In the genomic region with DNA sequence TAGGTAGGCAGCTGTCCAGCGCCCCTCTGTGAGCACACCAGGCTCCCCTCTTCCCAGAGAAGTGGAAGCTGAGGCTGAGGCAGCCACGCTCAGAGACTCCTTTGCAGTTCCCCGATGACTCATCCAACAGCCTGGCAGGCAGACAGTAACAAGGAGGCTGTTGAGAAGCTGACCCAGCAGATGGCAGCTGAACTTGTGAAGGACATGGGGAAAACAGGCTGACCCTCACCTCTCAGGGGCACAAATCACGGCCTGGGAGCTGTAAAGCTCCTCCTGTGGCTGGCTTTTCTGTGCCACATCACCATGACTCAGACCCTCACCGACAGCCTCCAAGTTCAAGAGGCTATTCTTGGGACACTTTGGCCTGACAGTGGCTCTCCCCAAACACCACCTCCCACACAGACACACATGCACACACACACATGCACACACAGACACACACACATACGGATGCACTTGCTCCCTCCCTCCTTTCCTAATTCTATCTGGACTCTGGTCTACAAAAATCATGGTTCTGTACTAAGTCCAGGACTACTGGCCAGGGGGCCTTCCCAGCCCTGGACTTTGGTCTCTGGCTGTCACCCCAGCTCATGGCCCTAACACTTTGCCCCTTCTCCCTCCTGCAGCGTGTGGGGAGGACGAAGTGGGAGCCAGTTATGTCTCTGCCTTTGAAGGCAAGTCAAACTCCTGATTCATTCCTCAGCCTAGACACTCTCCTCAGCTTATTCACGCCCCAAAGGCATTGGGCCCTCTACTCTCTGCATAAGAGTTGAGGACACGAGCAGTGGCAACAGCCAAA, we compare ENCODE assay signal across 8 cellular contexts. TPM values are rescaled to one million over a fixed set of nuclear protein-coding genes. Genes with fewer than 3 reads are reported as not detected.
DNase-seq lines count a peak whose midpoint lies in the region; TF ChIP-seq lines count a peak whose summit lies in the region.

No MANE protein-coding gene starts in this region.

- no peaks in the 10 kb centered on the region for H3K27me3 Mint-ChIP-seq in activated naive CD4-positive, alpha-beta T cell treated with anti-CD3 and anti-CD28 coated beads, Interleukin-2, amount 50 U/mL, for 24 hours

- intact Hi-C loops in lower leg skin (cut with DNase I; ENCODE audit: low total_unique reads), result no loop called here

- H3K27ac Mint-ChIP-seq in activated naive CD4-positive, alpha-beta T cell treated with anti-CD3 and anti-CD28 coated beads, Interleukin-2, amount 50 U/mL, for 24 hours, result peak overlapping the region; percentile 77

- no peaks in the 10 kb centered on the region for H3K9me3 Mint-ChIP-seq in activated naive CD4-positive, alpha-beta T cell treated with anti-CD3 and anti-CD28 coated beads, Interleukin-2, amount 50 U/mL, for 24 hours

- peaks cover 6% of the 10 kb centered on the region for H3K36me3 Mint-ChIP-seq in activated naive CD4-positive, alpha-beta T cell treated with anti-CD3 and anti-CD28 coated beads, Interleukin-2, amount 50 U/mL, for 24 hours

- H3K4me3 Mint-ChIP-seq in activated naive CD4-positive, alpha-beta T cell treated with anti-CD3 and anti-CD28 coated beads, Interleukin-2, amount 50 U/mL, for 24 hours, result no peak overlapping the region

- H3K4me1 Mint-ChIP-seq in activated naive CD4-positive, alpha-beta T cell treated with anti-CD3 and anti-CD28 coated beads, Interleukin-2, amount 50 U/mL, for 24 hours, result peaks cover 59% of the 10 kb centered on the region

- no peak for TF ChIP-seq POLR2A in lower leg skin (IDR thresholded peaks at IDR 0.05)

- H3K4me3 ChIP-seq in lower leg skin (ENCODE audit: low read depth, poor library complexity, severe bottlenecking), result no peak overlapping the region

- 10 to 22% methylated on average over 10 of the region's 10 CpGs for WGBS in lower leg skin, 2 donors

- DNase-seq in activated naive CD4-positive, alpha-beta T cell (lab: John Stamatoyannopoulos, UW), result no peak
- DNase-seq in RWPE1 (ENCODE audit: low spot score) (peak; percentile 76), dedifferentiated amniotic fluid mesenchymal stem cell (ENCODE audit: extremely low spot score) (peak; percentile 81), lower leg skin (ENCODE audit: low spot score in 2 of 2) (peak; percentile 83 to 94), stromal cell of bone marrow (ENCODE audit: low read depth) (peak; percentile 92)
- DNase-seq in effector CD4-positive, alpha-beta T cell, result no peak
- no peak for DNase-seq in NK-92 treated with Interleukin-12 subunit alpha and Interleukin-12 subunit beta, amount 100 ng/mL, for 24 hours (lab: John Stamatoyannopoulos, UW)

- TF ChIP-seq CTCF in RWPE1 (conservative IDR thresholded peaks at IDR 0.05; ENCODE audit: low read depth), result no peak
- TF ChIP-seq CTCF in lower leg skin (IDR thresholded peaks at IDR 0.05), result peak in 1 of 3 donors; percentile 49

- POLR2A ChIA-PET in RWPE1 (lab: Yijun Ruan, JAX; ENCODE audit: low non-redundant PET), result interaction anchor here (0.7 kb wide), 1 partner anchor 16 kb away, joined by 3 read pairs; no protein-coding TSS in a partner anchor

- CTCF ChIA-PET in RWPE1 (lab: Yijun Ruan, JAX), result interaction anchor here (0.7 to 2.3 kb wide), 4 partner anchors 14 to 24 kb away, joined by 3 to 10 read pairs (median 5); a partner anchor contains a TSS

- peak overlapping the region; percentile 93 for H3K27ac ChIP-seq in RWPE1

RNA-seq across cellular contexts. Expression of a gene that starts 23.2 kb away (rescaled TPM):
- total RNA-seq in lower leg skin, result 10 to 100 TPM in 3 of 4 donors, 1 to 10 TPM in 1; 8.1 to 13.0 (median 11.0) TPM

RNA-seq across cellular contexts. Expression of a gene that starts 31.7 kb away (rescaled TPM):
- not detected for total RNA-seq in lower leg skin

Comparison
In these comparisons a context has a peak if more than half of its experiments do, and no peak if none do; other contexts are left out.
1. DNase-seq: peak in RWPE1 (single experiment), dedifferentiated amniotic fluid mesenchymal stem cell (single experiment), lower leg skin (2 of 2) and stromal cell of bone marrow (single experiment); none in activated naive CD4-positive, alpha-beta T cell (0 of 4), effector CD4-positive, alpha-beta T cell (single experiment) and NK-92 treated with Interleukin-12 subunit alpha and Interleukin-12 subunit beta, amount 100 ng/mL, for 24 hours (single experiment).